ENCODE assay signal across 8 cellular contexts in the genomic region with DNA sequence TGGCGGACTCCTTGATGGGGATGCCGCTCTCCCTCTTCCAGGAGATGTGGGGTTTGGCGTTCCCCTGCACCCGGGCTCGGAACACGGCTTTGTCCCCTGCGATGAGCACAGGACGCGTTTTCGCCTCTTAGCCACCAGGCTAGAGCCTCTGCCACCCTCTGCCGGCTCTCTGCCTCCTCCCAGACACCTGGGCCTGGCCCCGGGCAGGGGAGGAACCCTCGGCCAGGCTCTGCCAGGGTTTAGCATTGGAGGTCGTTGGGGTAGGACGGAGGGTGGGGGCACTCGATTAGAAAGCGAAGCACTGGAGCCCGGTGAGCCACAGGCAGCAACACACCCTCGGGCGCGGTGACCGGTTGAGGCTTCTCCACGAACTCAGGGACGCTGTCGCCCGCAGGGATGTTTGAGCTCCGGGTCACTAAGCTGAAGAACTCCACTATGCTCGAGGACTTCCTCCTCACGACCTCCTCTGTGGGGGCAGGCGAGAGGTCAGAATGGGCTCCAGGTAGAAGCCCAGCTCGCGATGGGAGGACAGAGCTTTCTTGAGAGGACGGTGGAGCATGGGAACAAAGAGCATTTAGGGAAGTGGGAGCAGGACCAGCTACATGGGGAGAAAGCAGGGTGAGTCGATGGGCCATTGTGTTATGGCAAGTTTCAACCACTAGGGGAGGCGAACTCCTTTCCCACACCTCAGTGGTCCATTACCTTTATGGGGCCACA. TPM values are rescaled to one million over a fixed set of nuclear protein-coding genes. Genes with fewer than 3 reads are reported as not detected.
A peak's percentile ranks its signal among the peaks of the same experiment; 100 is the strongest.
DNase-seq lines count a peak whose midpoint lies in the region; ATAC-seq and TF ChIP-seq lines count a peak whose summit lies in the region.

No MANE protein-coding gene starts in this region.

- H3K9me3 Mint-ChIP-seq in effector memory CD8-positive, alpha-beta T cell: no peaks in the 10 kb centered on the region

- no peaks in the 10 kb centered on the region for H3K36me3 Mint-ChIP-seq in effector memory CD8-positive, alpha-beta T cell (ENCODE audit: insufficient read depth)

- DNase-seq in GM12865 (ENCODE audit: low read depth) (peak; percentile 58), NCI-H1930 (lab: John Stamatoyannopoulos, UW) (peak; percentile 40 to 41), mucosa of descending colon (peak in 2 of 3 donors; percentile 53 to 71), thoracic aorta (ENCODE audit: low spot score) (no peak)
- DNase-seq in activated CD4-positive, alpha-beta T cell treated with anti-CD3 and anti-CD28 coated beads, Interleukin-2, amount 50 U/mL, for 4 hours: peak; percentile 27 to 38
- peak; percentile 32 to 48 (median 39) for DNase-seq in effector memory CD8-positive, alpha-beta T cell

- H3K36me3 ChIP-seq in mucosa of descending colon (ENCODE audit: low read depth) (no peaks in the 10 kb centered on the region), thoracic aorta (no peaks in the 10 kb centered on the region)

- H3K27ac ChIP-seq in 22Rv1 (peak overlapping the region; percentile 33), thoracic aorta (peak overlapping the region; percentile 67 to 71)

- H3K4me3 Mint-ChIP-seq in effector memory CD8-positive, alpha-beta T cell: peak overlapping the region; percentile 90 to 96

- peak overlapping the region; percentile 22 to 69 for H3K27ac Mint-ChIP-seq in effector memory CD8-positive, alpha-beta T cell

- no peaks in the 10 kb centered on the region for H3K9me3 ChIP-seq in mucosa of descending colon
- H3K9me3 ChIP-seq in thoracic aorta: no peaks in the 10 kb centered on the region

- intact Hi-C loops in mucosa of descending colon (cut with DNase I, micrococcal nuclease): no loop called here

- H3K4me3 ChIP-seq in GM12865 (ENCODE audit: low read depth, low read length): peak overlapping the region; percentile 37
- no peak overlapping the region for H3K4me3 ChIP-seq in mucosa of descending colon
- peak overlapping the region; percentile 76 for H3K4me3 ChIP-seq in thoracic aorta

- H3K27me3 ChIP-seq in thoracic aorta (replicated peaks; ENCODE audit: insufficient read depth): no peaks in the 10 kb centered on the region

- H3K27me3 Mint-ChIP-seq in effector memory CD8-positive, alpha-beta T cell: no peaks in the 10 kb centered on the region

- ATAC-seq in HG02642 (IDR thresholded peaks at IDR 0.05; ENCODE audit: poor library complexity, unreplicated experiment) (peak; percentile 74), mucosa of descending colon (peak; percentile 75), thoracic aorta (ENCODE audit: insufficient number of reproducible peaks, low FRiP score, low read depth) (peak; percentile 21)
- ATAC-seq in effector memory CD8-positive, alpha-beta T cell (replicated peaks): peak; percentile 71

- TF ChIP-seq CTCF in 22Rv1 (IDR thresholded peaks at IDR 0.05) (peak; percentile 78), GM12865 (IDR thresholded peaks at IDR 0.05; ENCODE audit: insufficient read depth, low read depth, low read length, missing control alignments) (peak; percentile 88), mucosa of descending colon (IDR thresholded peaks at IDR 0.05) (peak; percentile 64), thoracic aorta (IDR thresholded peaks at IDR 0.05) (peak; percentile 90)

- peaks cover 0 to 16% of the 10 kb centered on the region in 2 donors for H3K4me1 Mint-ChIP-seq in effector memory CD8-positive, alpha-beta T cell (ENCODE audit: low read depth in 2 of 2)

- H3K4me1 ChIP-seq in mucosa of descending colon (ENCODE audit: low read depth) (peaks cover 6% of the 10 kb centered on the region), thoracic aorta (ENCODE audit: control insufficient read depth in 1 of 2, low read depth in 2 of 2) (peaks cover 0 to 7% of the 10 kb centered on the region in 2 donors)

RNA-seq across cellular contexts. Expression of a gene that starts 4.3 kb away (rescaled TPM):
- total RNA-seq in mucosa of descending colon: 1 to 10 TPM; 1.1 to 1.5 (median 1.5) TPM
- under 1 TPM in 1 of 2 donors, not detected in 1; 0.21 TPM for total RNA-seq in thoracic aorta

RNA-seq across cellular contexts. Expression of a gene that starts 23.2 kb away (rescaled TPM):
- total RNA-seq in mucosa of descending colon: 1 to 10 TPM; 1.7 to 6.0 (median 5.0) TPM
- total RNA-seq in thoracic aorta: 1 to 10 TPM; 5.3 to 8.3 TPM

Comparison
In these comparisons a context has a peak if more than half of its experiments do, and no peak if none do; other contexts are left out.
1. ATAC-seq: peak in every context shown above with its lines; median percentile 75 in mucosa of descending colon; 74 in HG02642; 71 in effector memory CD8-positive, alpha-beta T cell; 21 in thoracic aorta.